1 cellular context compared by ENCODE assay signal in the genomic region with DNA sequence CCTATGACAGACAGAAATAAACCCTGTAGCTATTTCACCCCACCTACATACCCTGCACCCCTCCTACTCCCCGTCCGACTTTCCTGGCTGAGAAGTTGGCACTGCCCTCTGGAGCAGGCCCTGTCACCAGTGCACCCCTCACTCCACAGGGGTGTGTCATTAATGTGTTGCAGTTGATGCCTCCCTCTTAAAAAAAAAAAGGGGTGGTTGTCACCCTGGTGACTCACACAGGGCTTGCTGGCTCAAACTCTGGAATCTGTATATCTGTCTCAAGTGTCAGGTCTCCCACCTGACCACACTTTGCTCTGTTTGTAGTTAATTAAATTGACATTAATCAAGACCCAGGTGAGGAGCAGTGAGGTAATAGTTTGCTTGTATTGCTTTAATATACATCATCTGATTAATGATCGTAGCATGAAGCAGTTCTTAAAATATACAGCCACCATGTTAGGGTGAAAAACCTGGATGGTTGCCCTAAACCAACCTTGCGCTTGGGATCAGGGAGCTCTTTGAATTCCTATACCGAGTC.
A peak's percentile ranks its signal among the peaks of the same experiment; 100 is the strongest.
TF ChIP-seq lines count a peak whose summit lies in the region.

No MANE protein-coding gene starts in this region.

TF ChIP-seq in HCT116, 20 proteins besides CTCF, POLR2A, EP300 and RAD21 (continued from another document):
- no peak for TF ChIP-seq ELF1 (IDR thresholded peaks at IDR 0.05; ENCODE audit: borderline replicate concordance, low read depth)
- no peak for TF ChIP-seq EGR1 (IDR thresholded peaks at IDR 0.05; ENCODE audit: low read depth)
- TF ChIP-seq CEBPB (IDR thresholded peaks at IDR 0.05; ENCODE audit: low read depth): peak; percentile 3; the same call in 1 of the 2 replicates
